ENCODE assay signal across 1 cellular context in the genomic region with DNA sequence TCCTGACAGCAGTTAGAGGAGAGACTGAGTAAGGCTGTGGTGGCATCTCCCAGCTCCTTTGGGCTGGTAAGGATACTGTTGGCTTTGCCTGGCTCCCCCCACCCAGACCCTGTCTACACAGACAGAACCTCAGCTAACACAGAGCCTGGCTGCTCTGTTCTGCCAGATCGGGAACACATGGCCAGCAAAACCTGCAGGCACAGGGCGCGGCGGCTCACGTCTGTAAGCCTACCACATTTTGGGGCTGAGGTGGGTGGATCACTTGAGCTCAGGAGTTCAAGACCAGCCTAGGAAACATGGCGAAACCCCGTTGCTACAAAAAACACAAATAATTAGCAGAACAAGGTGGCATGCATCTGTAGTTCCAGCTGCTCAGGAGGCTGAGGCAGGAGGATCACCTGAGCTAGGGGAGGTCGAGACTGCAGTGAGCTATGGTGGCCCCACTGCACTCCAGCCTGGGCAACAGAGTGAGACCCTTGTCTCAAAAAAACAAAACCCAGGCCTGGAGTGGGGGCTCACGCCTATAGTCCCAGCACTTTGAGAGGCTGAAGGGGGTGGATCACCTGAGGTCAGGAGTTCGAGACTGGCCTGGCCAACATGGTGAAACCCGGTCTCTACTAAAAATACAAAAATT.
TF ChIP-seq lines count a peak whose summit lies in the region.

No MANE protein-coding gene starts in this region.

TF ChIP-seq in HEK293, 187 proteins besides CTCF, POLR2A, EP300 and RAD21 (continued from another document):
- TF ChIP-seq, protein P1, sequence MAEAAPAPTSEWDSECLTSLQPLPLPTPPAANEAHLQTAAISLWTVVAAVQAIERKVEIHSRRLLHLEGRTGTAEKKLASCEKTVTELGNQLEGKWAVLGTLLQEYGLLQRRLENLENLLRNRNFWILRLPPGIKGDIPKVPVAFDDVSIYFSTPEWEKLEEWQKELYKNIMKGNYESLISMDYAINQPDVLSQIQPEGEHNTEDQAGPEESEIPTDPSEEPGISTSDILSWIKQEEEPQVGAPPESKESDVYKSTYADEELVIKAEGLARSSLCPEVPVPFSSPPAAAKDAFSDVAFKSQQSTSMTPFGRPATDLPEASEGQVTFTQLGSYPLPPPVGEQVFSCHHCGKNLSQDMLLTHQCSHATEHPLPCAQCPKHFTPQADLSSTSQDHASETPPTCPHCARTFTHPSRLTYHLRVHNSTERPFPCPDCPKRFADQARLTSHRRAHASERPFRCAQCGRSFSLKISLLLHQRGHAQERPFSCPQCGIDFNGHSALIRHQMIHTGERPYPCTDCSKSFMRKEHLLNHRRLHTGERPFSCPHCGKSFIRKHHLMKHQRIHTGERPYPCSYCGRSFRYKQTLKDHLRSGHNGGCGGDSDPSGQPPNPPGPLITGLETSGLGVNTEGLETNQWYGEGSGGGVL (tag by site-specific recombination; IDR thresholded peaks at IDR 0.05): no peak
